Comparison of ENCODE assay signal across 8 cellular contexts in genomic region chrX:153934473-153935325, GRCh38. TPM values are rescaled to one million over a fixed set of nuclear protein-coding genes. Genes with fewer than 3 reads are reported as not detected.
DNase-seq lines count a peak whose midpoint lies in the region; ATAC-seq and TF ChIP-seq lines count a peak whose summit lies in the region.

Gene NAA10 (minus strand): TSS chrX:153935037. CDS start chrX:153934904, 133 bp downstream.

- no peaks in the 10 kb centered on the region for H3K9me3 ChIP-seq in AG04450 (ENCODE audit: control insufficient read depth, insufficient read depth, low read length)

- H3K27me3 ChIP-seq in AG04450 (ENCODE audit: control insufficient read depth, insufficient read depth, low read length) = no peaks in the 10 kb centered on the region

- H3K4me3 Mint-ChIP-seq in dendritic cell treated with granulocyte-macrophage colony-stimulating factor and Interleukin-4, amounts not matched to agents 40 ng/mL and 50 ng/mL, for 4 days = peak within 1 kb of the TSS; percentile 81

- POLR2A ChIA-PET in AG04450 (lab: Yijun Ruan, JAX) = interaction anchor here (0.5 to 1.2 kb wide), 4 partner anchors 12 to 248 kb away, joined by 3 to 6 read pairs (median 4); partner anchors contain the start of genes IDH3G and SSR4

- peaks cover 67% of the 10 kb centered on the region for H3K36me3 Mint-ChIP-seq in dendritic cell treated with granulocyte-macrophage colony-stimulating factor and Interleukin-4, amounts not matched to agents 40 ng/mL and 50 ng/mL, for 4 days (ENCODE audit: low read depth)

- peaks cover 45% of the 10 kb centered on the region for H3K4me1 Mint-ChIP-seq in dendritic cell treated with granulocyte-macrophage colony-stimulating factor and Interleukin-4, amounts not matched to agents 40 ng/mL and 50 ng/mL, for 4 days (ENCODE audit: low read depth)

- intact Hi-C loops in dendritic cell treated with granulocyte-macrophage colony-stimulating factor and Interleukin-4, amounts not matched to agents 40 ng/mL and 50 ng/mL, for 4 days (cut with micrococcal nuclease) = no loop called here

- no peak within 1 kb of the TSS for H3K27ac ChIP-seq in AG04450 (ENCODE audit: low read depth, low read length)

- DNase-seq in AG04450 (ENCODE audit: low read depth, low spot score) (no peak), NCI-H2171 (lab: John Stamatoyannopoulos, UW) (peak; percentile 45), left kidney (ENCODE audit: low read depth, low spot score) (peak; percentile 90)
- peak; percentile 20 to 25 (median 24) for DNase-seq in activated CD4-positive, CD25-positive, alpha-beta regulatory T cell (lab: John Stamatoyannopoulos, UW)
- peak; percentile 53 to 73 for DNase-seq in stimulated activated CD4-positive, alpha-beta T cell treated with anti-CD3 and anti-CD28 coated beads, Interleukin-2, amount 100 ng/mL, for 24 hours

- CTCF ChIA-PET in AG04450 (lab: Charles Lee) = interaction anchor here (4.0 kb wide), 1 partner anchor 12 kb away, joined by 29 read pairs; no protein-coding TSS in a partner anchor

- H3K27ac Mint-ChIP-seq in dendritic cell treated with granulocyte-macrophage colony-stimulating factor and Interleukin-4, amounts not matched to agents 40 ng/mL and 50 ng/mL, for 4 days = peak within 1 kb of the TSS; percentile 77

- peak; percentile 52 for ATAC-seq in GM18519 (IDR thresholded peaks at IDR 0.05; ENCODE audit: low FRiP score, unreplicated experiment)
- peak; percentile 68 for ATAC-seq in HG02973 (IDR thresholded peaks at IDR 0.05; ENCODE audit: unreplicated experiment)

- TF ChIP-seq CTCF in AG04450 (IDR thresholded peaks at IDR 0.05; ENCODE audit: low read depth, low read length) = no peak

- H3K4me3 ChIP-seq in AG04450 (ENCODE audit: low read depth, low read length) = peak within 1 kb of the TSS; percentile 74

- H3K9me3 Mint-ChIP-seq in dendritic cell treated with granulocyte-macrophage colony-stimulating factor and Interleukin-4, amounts not matched to agents 40 ng/mL and 50 ng/mL, for 4 days = no peaks in the 10 kb centered on the region

- H3K27me3 Mint-ChIP-seq in dendritic cell treated with granulocyte-macrophage colony-stimulating factor and Interleukin-4, amounts not matched to agents 40 ng/mL and 50 ng/mL, for 4 days = no peaks in the 10 kb centered on the region

RNA-seq across cellular contexts. Expression of gene NAA10, which starts in this region (rescaled TPM):
- 42.9 and 63.4 TPM in 2 replicates for polyA plus RNA-seq in AG04450 (2011; rRNA removed)
- 43.7 and 49.1 TPM in 2 replicates for polyA minus RNA-seq in AG04450 (2011; rRNA and poly(A)+ RNA removed)
